Comparison of ENCODE assay signal across 8 cellular contexts in genomic region chr16:2673066-2673999, GRCh38. TPM values are rescaled to one million over a fixed set of nuclear protein-coding genes. Genes with fewer than 3 reads are reported as not detected.
DNase-seq lines count a peak whose midpoint lies in the region; TF ChIP-seq lines count a peak whose summit lies in the region.

No MANE protein-coding gene starts in this region.

- no peaks in the 10 kb centered on the region for H3K4me1 ChIP-seq in Loucy (ENCODE audit: insufficient read depth, low read length, poor library complexity, severe bottlenecking)

- peak overlapping the region; percentile 84 for H3K27ac ChIP-seq in RWPE1

- H3K9me3 Mint-ChIP-seq in nephron progenitor cell: no peaks in the 10 kb centered on the region
- no peaks in the 10 kb centered on the region for H3K9me3 Mint-ChIP-seq in stimulated activated naive CD8-positive, alpha-beta T cell treated with anti-CD3 and anti-CD28 coated beads, Interleukin-15, Interleukin-2, amounts not matched to agents 100 ng/mL and 50 ng/mL, for 24 hours

- CTCF ChIA-PET in RWPE1 (lab: Yijun Ruan, JAX): no interaction called here

- no peak overlapping the region for H3K27ac Mint-ChIP-seq in nephron progenitor cell
- H3K27ac Mint-ChIP-seq in stimulated activated naive CD8-positive, alpha-beta T cell treated with anti-CD3 and anti-CD28 coated beads, Interleukin-15, Interleukin-2, amounts not matched to agents 100 ng/mL and 50 ng/mL, for 24 hours: peak overlapping the region; percentile 75

- H3K4me1 Mint-ChIP-seq in nephron progenitor cell: peaks cover 35% of the 10 kb centered on the region
- peaks cover 38% of the 10 kb centered on the region for H3K4me1 Mint-ChIP-seq in stimulated activated naive CD8-positive, alpha-beta T cell treated with anti-CD3 and anti-CD28 coated beads, Interleukin-15, Interleukin-2, amounts not matched to agents 100 ng/mL and 50 ng/mL, for 24 hours (ENCODE audit: low read depth)

- DNase-seq in EL (peak; percentile 94), H7 (peak; percentile 100), RWPE1 (ENCODE audit: low spot score) (peak; percentile 90), fibroblast of pulmonary artery (ENCODE audit: low read depth) (peak; percentile 94), nephron progenitor cell (peak; percentile 94)
- DNase-seq in activated T-helper 9 cell treated with anti-CD3 and anti-CD28 coated beads, Interleukin-2, amount 50 U/mL, for 16 hours (ENCODE audit: low read depth): peak; percentile 94

- H3F3A ChIP-seq in Loucy (ENCODE audit: low read depth): no peaks in the 10 kb centered on the region

- no peaks in the 10 kb centered on the region for H3K9me2 ChIP-seq in Loucy (replicated peaks; ENCODE audit: low read depth, low read length)

- peak overlapping the region; percentile 69 for H3K4me2 ChIP-seq in Loucy (ENCODE audit: low read depth, low read length, poor library complexity, severe bottlenecking)

- H3K36me3 ChIP-seq in H7 (replicated peaks; ENCODE audit: control insufficient read depth, insufficient read depth, low read length) (no peaks in the 10 kb centered on the region), Loucy (ENCODE audit: insufficient read depth, low read length) (no peaks in the 10 kb centered on the region)

- no peak for TF ChIP-seq CTCF in Loucy (conservative IDR thresholded peaks at IDR 0.05; ENCODE audit: low read length)
- TF ChIP-seq CTCF in RWPE1 (conservative IDR thresholded peaks at IDR 0.05; ENCODE audit: low read depth): no peak
- TF ChIP-seq CTCF in fibroblast of pulmonary artery (IDR thresholded peaks at IDR 0.05; ENCODE audit: low read length, missing control alignments): no peak
- no peak for TF ChIP-seq CTCF in nephron progenitor cell (IDR thresholded peaks at IDR 0.05)

- H3K27me3 ChIP-seq in H7 (ENCODE audit: control insufficient read depth, insufficient read depth, low read length): no peaks in the 10 kb centered on the region
- no peaks in the 10 kb centered on the region for H3K27me3 ChIP-seq in Loucy (ENCODE audit: insufficient read depth, low read length, poor library complexity, severe bottlenecking)

- no peak overlapping the region for H3K9ac ChIP-seq in Loucy (ENCODE audit: low read depth, low read length, poor library complexity, severe bottlenecking)

- H3K79me2 ChIP-seq in Loucy (ENCODE audit: insufficient read depth, low read length): 0 out of 2 replicates have a peak, but pooled peaks cover 8% of the 10 kb centered on the region

- H3K9me3 ChIP-seq in Loucy (ENCODE audit: insufficient read depth, low read depth, low read length): no peaks in the 10 kb centered on the region

- H4K20me1 ChIP-seq in Loucy (ENCODE audit: insufficient read depth, low read length, poor library complexity, severe bottlenecking): no peaks in the 10 kb centered on the region

- H3K4me3 ChIP-seq in H7 (ENCODE audit: insufficient read depth, low read depth, low read length) (peak overlapping the region; percentile 45), Loucy (ENCODE audit: low read length, poor library complexity, severe bottlenecking) (peak overlapping the region; percentile 80), fibroblast of pulmonary artery (replicated peaks; ENCODE audit: low read depth, low read length) (peak overlapping the region; percentile 64)

- peaks cover 4% of the 10 kb centered on the region for H3K27me3 Mint-ChIP-seq in nephron progenitor cell (ENCODE audit: low read depth, poor library complexity)
- H3K27me3 Mint-ChIP-seq in stimulated activated naive CD8-positive, alpha-beta T cell treated with anti-CD3 and anti-CD28 coated beads, Interleukin-15, Interleukin-2, amounts not matched to agents 100 ng/mL and 50 ng/mL, for 24 hours: no peaks in the 10 kb centered on the region

- peak overlapping the region; percentile 91 for H2AFZ ChIP-seq in Loucy (ENCODE audit: low read length)

- POLR2A ChIA-PET in RWPE1 (lab: Yijun Ruan, JAX; ENCODE audit: low non-redundant PET): interaction anchor here (0.6 to 0.9 kb wide), 2 partner anchors 9 to 70 kb away, joined by 3 to 4 read pairs; no protein-coding TSS in a partner anchor

- peak overlapping the region; percentile 72 for H3K4me3 Mint-ChIP-seq in nephron progenitor cell
- peak overlapping the region; percentile 83 for H3K4me3 Mint-ChIP-seq in stimulated activated naive CD8-positive, alpha-beta T cell treated with anti-CD3 and anti-CD28 coated beads, Interleukin-15, Interleukin-2, amounts not matched to agents 100 ng/mL and 50 ng/mL, for 24 hours

- no peaks in the 10 kb centered on the region for H3K36me3 Mint-ChIP-seq in nephron progenitor cell (ENCODE audit: low read depth)
- peaks cover 17% of the 10 kb centered on the region for H3K36me3 Mint-ChIP-seq in stimulated activated naive CD8-positive, alpha-beta T cell treated with anti-CD3 and anti-CD28 coated beads, Interleukin-15, Interleukin-2, amounts not matched to agents 100 ng/mL and 50 ng/mL, for 24 hours (ENCODE audit: low read depth)

RNA-seq across cellular contexts. Expression of gene KCTD5, which starts 9.0 kb away (rescaled TPM):
- 35.2 and 36.7 TPM in 2 replicates for total RNA-seq in H7 (2014; rRNA removed; shearing (Covaris generic))

RNA-seq across cellular contexts. Expression of gene PRSS27, which starts 46.7 kb away (rescaled TPM):
- 2.0 and 3.1 TPM in 2 replicates for total RNA-seq in H7 (2014; rRNA removed; shearing (Covaris generic))

Comparison
In these comparisons a context has a peak if more than half of its experiments do, and no peak if none do; other contexts are left out.
1. Peak in every context shown above with its lines: DNase-seq, H3K4me3 ChIP-seq and H3K27ac ChIP-seq.